ENCODE assay signal across 8 cellular contexts in genomic region chr21:39350094-39351006, GRCh38. TPM values are rescaled to one million over a fixed set of nuclear protein-coding genes. Genes with fewer than 3 reads are reported as not detected.
A peak's percentile ranks its signal among the peaks of the same experiment; 100 is the strongest.
DNase-seq lines count a peak whose midpoint lies in the region; ATAC-seq and TF ChIP-seq lines count a peak whose summit lies in the region.

No MANE protein-coding gene starts in this region.

- H3K4me1 ChIP-seq in HEK293 (ENCODE audit: control insufficient read depth, insufficient read depth, low read length), result 0 out of 2 replicates have a peak, but pooled peaks cover 3% of the 10 kb centered on the region
- H3K4me1 ChIP-seq in skeletal muscle satellite cell (ENCODE audit: control insufficient read depth, insufficient read depth, low read length), result peaks cover 17% of the 10 kb centered on the region

- H3K9me3 ChIP-seq in HEK293 (ENCODE audit: control insufficient read depth, insufficient read depth, low read depth, low read length) (peaks cover 2% of the 10 kb centered on the region; the same call in 1 of the 2 replicates), skeletal muscle satellite cell (replicated peaks; ENCODE audit: low read length) (no peaks in the 10 kb centered on the region)

- no peak for ATAC-seq in HG03280 (IDR thresholded peaks at IDR 0.05; ENCODE audit: unreplicated experiment)

- POLR2A ChIA-PET in HEK293 (lab: Yijun Ruan, JAX), result interaction anchor here (1.1 to 5.4 kb wide), 10 partner anchors 9 to 167 kb away, joined by 3 to 79 read pairs (median 16); partner anchors contain the start of genes BRWD1 and PSMG1

- peak overlapping the region; percentile 71 for H3K9ac ChIP-seq in skeletal muscle satellite cell (ENCODE audit: low read depth, low read length)

- DNase-seq in foreskin fibroblast (peak in 1 of 2 donors; percentile 26), NCI-H2171 (lab: John Stamatoyannopoulos, UW) (no peak), DMS153 (lab: John Stamatoyannopoulos, UW) (no peak), NCI-H2171 treated with DMSO at 0.1 percent for 48 hours (lab: John Stamatoyannopoulos, UW) (no peak)

- peaks cover 9% of the 10 kb centered on the region for H3K27me3 ChIP-seq in skeletal muscle satellite cell (ENCODE audit: control insufficient read depth, insufficient read depth, low read length)

- CTCF ChIA-PET in HEK293 (lab: Yijun Ruan, JAX), result interaction anchor here (0.6 to 1.6 kb wide), 2 partner anchors 30 to 37 kb away, joined by 3 read pairs; no protein-coding TSS in a partner anchor

- TF ChIP-seq CTCF in HEK293 (tag by site-specific recombination; IDR thresholded peaks at IDR 0.05), result no peak
- TF ChIP-seq CTCF in VCaP (conservative IDR thresholded peaks at IDR 0.05), result no peak
- no peak for TF ChIP-seq CTCF in foreskin fibroblast (IDR thresholded peaks at IDR 0.05; ENCODE audit: low read depth, low read length)

- peak overlapping the region; percentile 90 for H3K4me2 ChIP-seq in skeletal muscle satellite cell (ENCODE audit: low read length)

- H3K27ac ChIP-seq in HEK293 (ENCODE audit: extremely low read depth, low read depth, low read length) (peak overlapping the region; percentile 86), VCaP (peak overlapping the region; percentile 99)

- H3K4me3 ChIP-seq in HEK293 (ENCODE audit: low read depth, low read length) (peak overlapping the region; percentile 61), foreskin fibroblast (ENCODE audit: low read depth in 1 of 2, low read length in 2 of 2) (peak overlapping the region; percentile 49 to 71), skeletal muscle satellite cell (ENCODE audit: low read length) (peak overlapping the region; percentile 79)

- H3K36me3 ChIP-seq in HEK293 (ENCODE audit: control insufficient read depth in 2 of 2, insufficient read depth in 1 of 2, low read length in 2 of 2) (peaks cover 9 to 29% of the 10 kb centered on the region in 2 experiments), skeletal muscle satellite cell (ENCODE audit: insufficient read depth, low read length) (peaks cover 15% of the 10 kb centered on the region)

TF ChIP-seq in HEK293, 187 proteins besides CTCF, POLR2A, EP300 and RAD21:
- TF ChIP-seq ZFHX2 (tag by site-specific recombination; conservative IDR thresholded peaks at IDR 0.05), result no peak
- no peak for TF ChIP-seq ZNF555 (tag by site-specific recombination; conservative IDR thresholded peaks at IDR 0.05)
- 0 out of 2 replicates have a peak, but pooled peaks have one; percentile 21 for TF ChIP-seq ZNF623 (tag by site-specific recombination; IDR thresholded peaks at IDR 0.05)
- TF ChIP-seq PRDM1 (tag by site-specific recombination; IDR thresholded peaks at IDR 0.05), result peak; percentile 76
- TF ChIP-seq ZNF677 (tag by site-specific recombination; IDR thresholded peaks at IDR 0.05), result no peak
- TF ChIP-seq ZNF558 (tag by site-specific recombination; IDR thresholded peaks at IDR 0.05), result no peak

RNA-seq across cellular contexts. Expression of gene HMGN1, which starts 1.5 kb away (rescaled TPM):
- 190 and 226 TPM in 2 replicates for total RNA-seq in skeletal muscle satellite cell (2012; rRNA removed)

RNA-seq across cellular contexts. Expression of gene BRWD1, which starts 36.9 kb away (rescaled TPM):
- 37.8 and 46.4 TPM in 2 replicates for total RNA-seq in skeletal muscle satellite cell (2012; rRNA removed)
